12 cellular contexts compared by ENCODE assay signal in the genomic region with DNA sequence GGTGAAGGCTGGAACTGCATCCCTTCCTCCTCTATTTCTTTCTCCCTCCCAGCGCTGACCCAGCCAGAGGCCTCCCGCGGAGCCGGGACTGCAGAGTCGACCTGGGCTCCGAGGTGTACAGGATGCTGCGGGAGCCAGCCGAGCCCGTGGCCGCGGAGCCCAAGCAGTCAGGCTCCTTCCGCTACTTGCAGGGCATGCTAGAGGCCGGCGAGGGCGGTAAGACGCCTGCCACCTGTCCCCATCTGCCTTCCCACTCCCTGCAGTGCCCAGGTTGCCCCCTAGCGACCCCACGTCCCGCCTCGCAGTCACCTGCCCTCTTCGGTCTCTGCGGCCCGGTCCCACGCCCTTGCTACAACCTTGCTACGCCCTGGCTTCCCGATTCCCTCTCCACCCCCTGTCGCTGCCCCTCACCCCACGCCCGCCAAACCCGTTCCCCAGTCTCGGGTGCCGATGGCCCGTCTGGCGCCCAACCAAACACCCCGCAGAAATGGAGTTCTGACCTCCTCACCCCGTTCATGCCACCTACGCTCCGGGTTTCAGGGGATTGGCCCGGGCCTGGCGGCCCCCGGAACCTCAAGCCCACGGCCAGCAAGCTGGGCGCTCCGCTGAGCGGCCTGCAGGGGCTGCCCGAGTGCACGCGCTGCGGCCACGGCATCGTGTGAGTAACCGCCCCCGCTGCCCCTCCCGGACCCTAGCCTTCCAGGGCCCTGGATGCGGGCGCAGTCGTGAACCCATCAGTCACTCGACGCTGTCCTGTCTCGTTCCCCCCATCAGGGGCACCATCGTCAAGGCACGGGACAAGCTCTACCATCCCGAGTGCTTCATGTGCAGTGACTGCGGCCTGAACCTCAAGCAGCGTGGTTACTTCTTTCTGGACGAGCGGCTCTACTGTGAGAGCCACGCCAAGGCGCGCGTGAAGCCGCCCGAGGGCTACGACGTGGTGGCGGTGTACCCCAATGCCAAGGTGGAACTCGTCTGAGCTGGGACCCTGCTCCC. TPM values are rescaled to one million over a fixed set of nuclear protein-coding genes. Genes with fewer than 3 reads are reported as not detected.
DNase-seq lines count a peak whose midpoint lies in the region; ATAC-seq and TF ChIP-seq lines count a peak whose summit lies in the region.
"Had no signal": no experiment of that assay in that cellular context is flagged by ENCODE, and none has a peak within 500 bp of the region (broad histone marks: within the 10 kb centered on the region; RNA-seq: fewer than 3 reads in every experiment).

No MANE protein-coding gene starts in this region.

- no peaks in the 10 kb centered on the region for H3K27me3 ChIP-seq in right atrium auricular region

- H3K27ac ChIP-seq in right atrium auricular region, result no peak overlapping the region
- H3K27ac ChIP-seq: prostate gland had no signal

- peak; percentile 21 for ATAC-seq in stimulated activated naive CD8-positive, alpha-beta T cell treated with anti-CD3 and anti-CD28 coated beads, Interleukin-15, Interleukin-2, amounts not matched to agents 100 U/mL and 50 U/mL, for 24 hours
- no peak for ATAC-seq in HG03354 (IDR thresholded peaks at IDR 0.05; ENCODE audit: poor library complexity, severe bottlenecking, unreplicated experiment)
- ATAC-seq in HG02642 (IDR thresholded peaks at IDR 0.05; ENCODE audit: poor library complexity, unreplicated experiment), result no peak

- peaks cover 15% of the 10 kb centered on the region for H3K36me3 ChIP-seq in right atrium auricular region
- H3K36me3 ChIP-seq: prostate gland had no signal

- TF ChIP-seq CTCF in right atrium auricular region (IDR thresholded peaks at IDR 0.05), result no peak

- peaks cover 0 to 7% of the 10 kb centered on the region in 2 donors for H3K4me1 ChIP-seq in right atrium auricular region
- H3K4me1 ChIP-seq: prostate gland had no signal

- DNase-seq in activated T-cell treated with anti-CD3 and anti-CD28 coated beads, Interleukin-2, amount 50 U/mL, for 1 hour, result peak; percentile 31
- DNase-seq in activated T-cell treated with anti-CD3 and anti-CD28 coated beads for 4 hours (no peak), right atrium auricular region (ENCODE audit: low spot score) (peak; percentile 57), NCI-H1092 treated with DMSO at 0.1 percent for 48 hours (lab: John Stamatoyannopoulos, UW) (no peak)
- DNase-seq in activated CD8-positive, alpha-beta memory T cell treated with anti-CD3 and anti-CD28 coated beads, Interleukin-2, amount 50 U/mL, for 48 hours, result peak; percentile 56
- DNase-seq in stimulated activated naive CD8-positive, alpha-beta T cell treated with anti-CD3 and anti-CD28 coated beads, Interleukin-15, Interleukin-2, amounts not matched to agents 100 U/mL and 50 U/mL, for 24 hours, result no peak
- DNase-seq: DND-41; NCI-H2029; stimulated activated CD4-positive, alpha-beta T cell treated with anti-CD3 and anti-CD28 coated beads, Interleukin-4, amount 100 ng/mL, for 1 hour had no signal

- H3K4me3 ChIP-seq in right atrium auricular region, result no peak overlapping the region
- H3K4me3 ChIP-seq: prostate gland had no signal

- H3K9me3 ChIP-seq in right atrium auricular region, result no peaks in the 10 kb centered on the region
- H3K9me3 ChIP-seq: prostate gland had no signal

RNA-seq across cellular contexts. Expression of a gene that starts 14.1 kb away (rescaled TPM):
- 10 to 100 TPM; 13.4 to 96.7 TPM for total RNA-seq in right atrium auricular region

RNA-seq across cellular contexts. Expression of a gene that starts 22.6 kb away (rescaled TPM):
- total RNA-seq in right atrium auricular region, result 1 to 10 TPM; 1.5 to 2.8 TPM

RNA-seq across cellular contexts. Expression of a gene that starts 43.9 kb away (rescaled TPM):
- 10 to 100 TPM; 60.5 to 65.4 TPM for total RNA-seq in right atrium auricular region

Comparison
In these comparisons a context has a peak if more than half of its experiments do, and no peak if none do; other contexts are left out.
1. DNase-seq: peak in activated T-cell treated with anti-CD3 and anti-CD28 coated beads, Interleukin-2, amount 50 U/mL, for 1 hour (single experiment), activated CD8-positive, alpha-beta memory T cell treated with anti-CD3 and anti-CD28 coated beads, Interleukin-2, amount 50 U/mL, for 48 hours (single experiment) and right atrium auricular region (single experiment); none in activated T-cell treated with anti-CD3 and anti-CD28 coated beads for 4 hours (single experiment), stimulated activated naive CD8-positive, alpha-beta T cell treated with anti-CD3 and anti-CD28 coated beads, Interleukin-15, Interleukin-2, amounts not matched to agents 100 U/mL and 50 U/mL, for 24 hours (single experiment) and NCI-H1092 treated with DMSO at 0.1 percent for 48 hours (single experiment).